11 cellular contexts compared by ENCODE assay signal in the genomic region with DNA sequence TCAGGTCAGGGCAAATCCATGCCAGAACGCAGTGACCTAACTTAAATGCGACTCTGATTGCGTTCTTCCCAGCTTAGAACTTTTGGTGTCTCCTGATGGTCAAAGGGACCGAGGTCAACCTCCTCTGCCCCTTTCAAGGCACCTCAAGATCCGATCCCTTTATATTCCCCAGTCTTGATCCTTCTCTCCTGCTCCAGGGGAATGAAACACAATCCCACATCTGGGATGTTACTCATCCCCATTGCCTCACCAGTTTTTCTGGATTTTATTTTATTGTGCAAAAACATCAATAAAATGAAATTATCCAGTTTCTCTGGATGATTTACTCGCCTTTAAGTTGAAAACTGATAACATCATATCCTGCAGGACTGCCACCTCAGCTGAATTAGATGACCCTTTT. TPM values are rescaled to one million over a fixed set of nuclear protein-coding genes. Genes with fewer than 3 reads are reported as not detected.
DNase-seq lines count a peak whose midpoint lies in the region; ATAC-seq and TF ChIP-seq lines count a peak whose summit lies in the region.
"Had no signal": no experiment of that assay in that cellular context is flagged by ENCODE, and none has a peak within 500 bp of the region (broad histone marks: within the 10 kb centered on the region; RNA-seq: fewer than 3 reads in every experiment).

No MANE protein-coding gene starts in this region.

- DNase-seq in GM23338 (ENCODE audit: low spot score) (no peak), foreskin keratinocyte (peak in 1 of 2 donors; percentile 51), retinal pigment epithelial cell (ENCODE audit: low read depth) (no peak), NCI-H1105 treated with DMSO at 0.1 percent for 48 hours (lab: John Stamatoyannopoulos, UW) (no peak), DMS114 treated with DMSO at 0.1 percent for 48 hours (lab: John Stamatoyannopoulos, UW; ENCODE audit: unreplicated experiment) (no peak)
- DNase-seq in activated T-helper 1 cell treated with anti-CD3 and anti-CD28 coated beads, Interleukin-12 subunit alpha, Interleukin-12 subunit beta, Interleukin-2, Interleukin-4 antibody, amounts not matched to agents 30 ng/mL and 10 ng/mL and 1 ng/mL, durations not matched to agents 14 hours and 24 hours and 36 hours (ENCODE audit: low spot score): no peak
- DNase-seq in stimulated activated CD4-positive, alpha-beta T cell treated with anti-CD3 and anti-CD28 coated beads, Interleukin-12 subunit alpha, Interleukin-12 subunit beta, amount 100 ng/mL, for 4 hours: no peak
- DNase-seq: DND-41, GOT3, occipital lobe had no signal

- H3K79me2 ChIP-seq in GM23338 (replicated peaks; ENCODE audit: insufficient read depth): no peaks in the 10 kb centered on the region

- no peaks in the 10 kb centered on the region for H4K20me1 ChIP-seq in GM23338 (replicated peaks; ENCODE audit: insufficient read depth)

- H3K27ac Mint-ChIP-seq in GM23338: no peak overlapping the region
- H3K27ac Mint-ChIP-seq in activated T-helper 1 cell treated with anti-CD3 and anti-CD28 coated beads, Interleukin-12 subunit alpha, Interleukin-12 subunit beta, Interleukin-2, Interleukin-4 antibody, amounts not matched to agents 30 ng/mL and 10 ng/mL and 1 ng/mL, durations not matched to agents 14 hours and 24 hours and 36 hours: no peak overlapping the region

- H3K4me1 ChIP-seq in GM23338 (ENCODE audit: insufficient read depth) (peaks cover 4% of the 10 kb centered on the region; the same call in 1 of the 2 replicates), foreskin keratinocyte (peaks cover 6% of the 10 kb centered on the region)

- H3K9me3 Mint-ChIP-seq in GM23338: no peaks in the 10 kb centered on the region
- peaks cover 8% of the 10 kb centered on the region for H3K9me3 Mint-ChIP-seq in activated T-helper 1 cell treated with anti-CD3 and anti-CD28 coated beads, Interleukin-12 subunit alpha, Interleukin-12 subunit beta, Interleukin-2, Interleukin-4 antibody, amounts not matched to agents 30 ng/mL and 10 ng/mL and 1 ng/mL, durations not matched to agents 14 hours and 24 hours and 36 hours

- peak overlapping the region; percentile 75 for H3K4me2 ChIP-seq in GM23338

- intact Hi-C loops in activated T-helper 1 cell treated with anti-CD3 and anti-CD28 coated beads, Interleukin-12 subunit alpha, Interleukin-12 subunit beta, Interleukin-2, Interleukin-4 antibody, amounts not matched to agents 30 ng/mL and 10 ng/mL and 1 ng/mL, durations not matched to agents 14 hours and 24 hours and 36 hours (cut with micrococcal nuclease): no loop called here

- 0 out of 2 replicates have a peak, but pooled peaks cover 4% of the 10 kb centered on the region for H3F3A ChIP-seq in GM23338 (replicated peaks; ENCODE audit: low read depth)

- no peaks in the 10 kb centered on the region for H3K36me3 Mint-ChIP-seq in GM23338 (ENCODE audit: low read depth)
- peaks cover 4% of the 10 kb centered on the region for H3K36me3 Mint-ChIP-seq in activated T-helper 1 cell treated with anti-CD3 and anti-CD28 coated beads, Interleukin-12 subunit alpha, Interleukin-12 subunit beta, Interleukin-2, Interleukin-4 antibody, amounts not matched to agents 30 ng/mL and 10 ng/mL and 1 ng/mL, durations not matched to agents 14 hours and 24 hours and 36 hours (ENCODE audit: low read depth)

- peaks cover 18% of the 10 kb centered on the region for H3K27me3 ChIP-seq in GM23338 (ENCODE audit: insufficient read depth)
- no peaks in the 10 kb centered on the region for H3K27me3 ChIP-seq in foreskin keratinocyte

- TF ChIP-seq CTCF in GM23338 (conservative IDR thresholded peaks at IDR 0.05; ENCODE audit: low read depth in 2 of 2) (no peak), foreskin keratinocyte (conservative IDR thresholded peaks at IDR 0.05) (no peak), retinal pigment epithelial cell (conservative IDR thresholded peaks at IDR 0.05; ENCODE audit: low read depth, low read length) (no peak)

- peaks cover 4% of the 10 kb centered on the region; the same call in 1 of the 2 replicates for H3K9me2 ChIP-seq in GM23338 (ENCODE audit: insufficient read depth)

- ATAC-seq in GM23338: peak; percentile 13; the same call in 2 of the 3 replicates
- peak; percentile 57 for ATAC-seq in foreskin keratinocyte
- no peak for ATAC-seq in HG02884 (IDR thresholded peaks at IDR 0.05; ENCODE audit: unreplicated experiment)

- H3K4me3 ChIP-seq in GM23338 (peak overlapping the region; percentile 68), retinal pigment epithelial cell (ENCODE audit: low read length) (peak overlapping the region; percentile 59)

- H3K36me3 ChIP-seq in GM23338 (ENCODE audit: insufficient read depth): no peaks in the 10 kb centered on the region

- H3K27ac ChIP-seq in GM23338 (ENCODE audit: low read depth) (no peak overlapping the region), foreskin keratinocyte (no peak overlapping the region)

- H3K27me3 Mint-ChIP-seq in GM23338 (ENCODE audit: insufficient read depth, low read depth, poor library complexity): peaks cover 4% of the 10 kb centered on the region
- peaks cover 15% of the 10 kb centered on the region for H3K27me3 Mint-ChIP-seq in activated T-helper 1 cell treated with anti-CD3 and anti-CD28 coated beads, Interleukin-12 subunit alpha, Interleukin-12 subunit beta, Interleukin-2, Interleukin-4 antibody, amounts not matched to agents 30 ng/mL and 10 ng/mL and 1 ng/mL, durations not matched to agents 14 hours and 24 hours and 36 hours (ENCODE audit: insufficient read depth)

- H2AFZ ChIP-seq in GM23338: peak overlapping the region; percentile 95

- peaks cover 12% of the 10 kb centered on the region for H3K4me1 Mint-ChIP-seq in GM23338
- peaks cover 17% of the 10 kb centered on the region for H3K4me1 Mint-ChIP-seq in activated T-helper 1 cell treated with anti-CD3 and anti-CD28 coated beads, Interleukin-12 subunit alpha, Interleukin-12 subunit beta, Interleukin-2, Interleukin-4 antibody, amounts not matched to agents 30 ng/mL and 10 ng/mL and 1 ng/mL, durations not matched to agents 14 hours and 24 hours and 36 hours (ENCODE audit: low read depth)

- peak overlapping the region; percentile 72 for H3K4me3 Mint-ChIP-seq in GM23338
- peak overlapping the region; percentile 61 for H3K4me3 Mint-ChIP-seq in activated T-helper 1 cell treated with anti-CD3 and anti-CD28 coated beads, Interleukin-12 subunit alpha, Interleukin-12 subunit beta, Interleukin-2, Interleukin-4 antibody, amounts not matched to agents 30 ng/mL and 10 ng/mL and 1 ng/mL, durations not matched to agents 14 hours and 24 hours and 36 hours

TF ChIP-seq in GM23338, 12 proteins besides CTCF, POLR2A, EP300 and RAD21 (continues in another document):
- TF ChIP-seq STAT1 (IDR thresholded peaks at IDR 0.05; ENCODE audit: unreplicated experiment): no peak
- TF ChIP-seq EZH2 (IDR thresholded peaks at IDR 0.05; ENCODE audit: low read depth, unreplicated experiment): no peak
- no peak for TF ChIP-seq JUNB (IDR thresholded peaks at IDR 0.05; ENCODE audit: unreplicated experiment)
- no peak for TF ChIP-seq EZH2phosphoT487 (IDR thresholded peaks at IDR 0.05; ENCODE audit: unreplicated experiment)
- no peak for TF ChIP-seq CREB1 (CRISPR knock-in tag; IDR thresholded peaks at IDR 0.05; ENCODE audit: low read depth)

RNA-seq across cellular contexts. Expression of a gene that starts 43.9 kb away (rescaled TPM):
- 9.2 and 12.8 TPM in 2 replicates for total RNA-seq in GM23338 (2014; rRNA removed; shearing (Covaris generic))
- polyA plus RNA-seq in GM23338 (2016; fragmentation: Nextera tagmentation; extraction: Ambion mirVana) (11.7 and 13.5 TPM in 2 replicates), foreskin keratinocyte (1.9 and 2.0 TPM in 2 replicates)
- total RNA-seq in activated T-helper 1 cell treated with anti-CD3 and anti-CD28 coated beads, Interleukin-12 subunit alpha, Interleukin-12 subunit beta, Interleukin-2, Interleukin-4 antibody, amounts not matched to agents 30 ng/mL and 10 ng/mL and 1 ng/mL, durations not matched to agents 14 hours and 24 hours and 36 hours: 3.0 TPM in 2 replicates
- total RNA-seq in foreskin keratinocyte: 3.8 and 3.9 TPM in 2 replicates
